In the genomic region with DNA sequence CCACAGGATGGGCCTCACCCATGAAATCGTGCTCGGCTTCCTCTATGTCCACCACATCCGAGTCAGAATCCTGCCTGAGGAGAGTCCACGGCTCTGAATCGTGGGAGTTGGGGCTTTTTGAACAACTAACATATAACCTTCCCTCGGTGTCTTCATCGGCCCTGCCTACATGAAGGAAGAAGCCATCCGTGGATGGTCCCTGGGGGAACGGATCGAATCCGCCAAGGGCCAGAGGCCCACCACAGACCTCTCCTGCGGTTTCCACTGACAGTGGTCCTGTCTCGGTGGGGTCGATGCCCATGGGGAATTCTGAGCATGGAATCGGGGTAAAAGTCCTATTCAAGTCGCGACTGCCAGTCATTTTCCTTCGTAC, we compare ENCODE assay signal across 23 cellular contexts.
"Had no signal": no experiment of that assay in that cellular context is flagged by ENCODE, and none has a peak within 500 bp of the region (broad histone marks: within the 10 kb centered on the region; RNA-seq: fewer than 3 reads in every experiment).

No MANE protein-coding gene starts in this region.

- DNase-seq: activated CD4-positive, alpha-beta T cell treated with anti-CD3 and anti-CD28 coated beads, Interleukin-2, amount 10 ng/mL, durations not matched to agents 24 days and 14 days; activated CD8-positive, alpha-beta memory T cell treated with anti-CD3 and anti-CD28 coated beads, Interleukin-2, amount 10 ng/mL, durations not matched to agents 7 days and 5 days; activated CD8-positive, alpha-beta T cell treated with anti-CD3 and anti-CD28 coated beads for 36 hours; activated effector memory CD4-positive, alpha-beta T cell treated with anti-CD3 and anti-CD28 coated beads, Interleukin-2, amount 50 U/mL, for 16 hours; activated T-cell treated with anti-CD3 and anti-CD28 coated beads for 4 hours; dermis blood vessel endothelial cell; effector CD8-positive, alpha-beta T cell; gastrocnemius medialis; left cardiac atrium; nephron progenitor cell; nucleus accumbens; small intestine; stimulated activated CD4-positive, alpha-beta T cell treated with anti-CD3 and anti-CD28 coated beads, Interleukin-2, amount 100 ng/mL, for 24 hours; stimulated activated naive CD4-positive, alpha-beta T cell; T1000; upper lobe of left lung had no signal

- ATAC-seq: activated CD4-positive, CD25-positive, alpha-beta regulatory T cell treated with anti-CD3 and anti-CD28 coated beads, Interleukin-2, amount 50 U/mL, for 24 hours; activated CD8-positive, alpha-beta memory T cell treated with anti-CD3 and anti-CD28 coated beads, Interleukin-2, amount 10 ng/mL, durations not matched to agents 7 days and 5 days; activated CD8-positive, alpha-beta T cell treated with anti-CD3 and anti-CD28 coated beads for 36 hours; esophagus mucosa; gastrocnemius medialis; left cardiac atrium; sciatic nerve had no signal

- H3K27me3 Mint-ChIP-seq: activated CD4-positive, alpha-beta T cell treated with anti-CD3 and anti-CD28 coated beads, Interleukin-2, amount 10 ng/mL, durations not matched to agents 24 days and 14 days; activated CD8-positive, alpha-beta memory T cell treated with anti-CD3 and anti-CD28 coated beads, Interleukin-2, amount 10 ng/mL, durations not matched to agents 7 days and 5 days; activated CD8-positive, alpha-beta T cell treated with anti-CD3 and anti-CD28 coated beads for 36 hours; activated naive CD4-positive, alpha-beta T cell treated with anti-CD3 and anti-CD28 coated beads, Interleukin-2, amount 50 U/mL, for 24 hours; brain; memory B cell had no signal

- H3K4me3 Mint-ChIP-seq: activated CD4-positive, alpha-beta T cell treated with anti-CD3 and anti-CD28 coated beads, Interleukin-2, amount 10 ng/mL, durations not matched to agents 24 days and 14 days; activated CD8-positive, alpha-beta memory T cell treated with anti-CD3 and anti-CD28 coated beads, Interleukin-2, amount 10 ng/mL, durations not matched to agents 7 days and 5 days; activated CD8-positive, alpha-beta T cell treated with anti-CD3 and anti-CD28 coated beads for 36 hours; activated naive CD4-positive, alpha-beta T cell treated with anti-CD3 and anti-CD28 coated beads, Interleukin-2, amount 50 U/mL, for 24 hours; brain; memory B cell; nephron progenitor cell; T-helper 1 cell treated with Interleukin-12 subunit alpha and Interleukin-12 subunit beta and Interleukin-4 antibody, amounts not matched to agents 30 μg/mL and 1 μg/mL, for 36 hours had no signal

- H3K27ac Mint-ChIP-seq: activated CD4-positive, alpha-beta T cell treated with anti-CD3 and anti-CD28 coated beads, Interleukin-2, amount 10 ng/mL, durations not matched to agents 24 days and 14 days; activated CD8-positive, alpha-beta memory T cell treated with anti-CD3 and anti-CD28 coated beads, Interleukin-2, amount 10 ng/mL, durations not matched to agents 7 days and 5 days; activated CD8-positive, alpha-beta T cell treated with anti-CD3 and anti-CD28 coated beads for 36 hours; memory B cell; T-helper 1 cell treated with Interleukin-12 subunit alpha and Interleukin-12 subunit beta and Interleukin-4 antibody, amounts not matched to agents 30 μg/mL and 1 μg/mL, for 36 hours had no signal

- H3K4me1 Mint-ChIP-seq: activated CD8-positive, alpha-beta memory T cell treated with anti-CD3 and anti-CD28 coated beads, Interleukin-2, amount 10 ng/mL, durations not matched to agents 7 days and 5 days; brain; nephron progenitor cell had no signal

- H3K9me3 Mint-ChIP-seq: activated CD4-positive, alpha-beta T cell treated with anti-CD3 and anti-CD28 coated beads, Interleukin-2, amount 10 ng/mL, durations not matched to agents 24 days and 14 days; activated CD8-positive, alpha-beta T cell treated with anti-CD3 and anti-CD28 coated beads for 36 hours; activated naive CD4-positive, alpha-beta T cell treated with anti-CD3 and anti-CD28 coated beads, Interleukin-2, amount 50 U/mL, for 24 hours; memory B cell; nephron progenitor cell; T-helper 1 cell treated with Interleukin-12 subunit alpha and Interleukin-12 subunit beta and Interleukin-4 antibody, amounts not matched to agents 30 μg/mL and 1 μg/mL, for 36 hours had no signal
